ENCODE assay signal across 8 cellular contexts in the genomic region with DNA sequence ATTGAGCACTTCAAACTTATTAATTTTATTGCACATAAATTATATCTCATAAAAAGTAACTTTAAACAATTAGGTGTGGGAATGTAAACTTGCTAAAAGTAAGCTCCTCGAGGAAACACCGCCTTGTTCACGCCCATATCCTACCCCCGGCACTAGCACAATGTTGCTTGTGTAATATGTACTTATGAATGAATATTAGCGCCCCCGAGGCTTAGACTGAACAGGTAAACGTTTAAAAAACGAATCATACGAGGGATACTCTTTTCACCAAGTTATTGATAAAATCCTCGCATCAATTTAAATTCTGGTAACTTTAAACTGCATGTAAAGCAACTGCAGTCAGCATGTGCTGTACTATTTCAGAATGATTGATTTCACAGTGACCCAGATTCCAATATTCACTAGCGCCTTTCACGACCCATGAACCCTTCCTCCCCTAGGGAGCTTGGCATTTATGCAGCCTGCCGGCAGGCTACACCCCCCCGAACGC. TPM values are rescaled to one million over a fixed set of nuclear protein-coding genes. Genes with fewer than 3 reads are reported as not detected.
A peak's percentile ranks its signal among the peaks of the same experiment; 100 is the strongest.
DNase-seq lines count a peak whose midpoint lies in the region; ATAC-seq and TF ChIP-seq lines count a peak whose summit lies in the region.

No MANE protein-coding gene starts in this region.

- no peak for TF ChIP-seq RAD21 in SK-N-SH (IDR thresholded peaks at IDR 0.05; ENCODE audit: low read length)

- no peaks in the 10 kb centered on the region for H3K27me3 ChIP-seq in BLaER1 treated with 17β-estradiol and CSF1 and Interleukin-3, amounts not matched to agents 10 nM and 100 nM
- H3K27me3 ChIP-seq in SK-N-SH (ENCODE audit: insufficient read depth) = no peaks in the 10 kb centered on the region

- no peak for TF ChIP-seq CTCF in SK-N-SH (IDR thresholded peaks at IDR 0.05)
- no peak for TF ChIP-seq CTCF in neural crest cell (conservative IDR thresholded peaks at IDR 0.05)

- peak overlapping the region; percentile 86; the same call in 1 of the 2 replicates for H2AFZ ChIP-seq in SK-N-SH (ENCODE audit: low read depth)

- under 1% methylated on average over 15 of the region's 15 CpGs for WGBS in SK-N-SH (ENCODE audit: low lambda C conversion rate)

- CTCF ChIA-PET in SK-N-SH (lab: Yijun Ruan, JAX) = interaction anchor here (2.2 to 2.3 kb wide), 2 partner anchors 26 to 36 kb away, joined by 6 to 7 read pairs; no protein-coding TSS in a partner anchor

- no peak for DNase-seq in SK-N-SH
- DNase-seq in epithelial cell of prostate (ENCODE audit: low read depth, low spot score) = no peak
- DNase-seq in neural crest cell (ENCODE audit: low read depth, low spot score) = no peak
- no peak for DNase-seq in retina
- DNase-seq in A172 (ENCODE audit: low spot score) = no peak

- H3K9me3 Mint-ChIP-seq in neural crest cell = no peaks in the 10 kb centered on the region

- no peaks in the 10 kb centered on the region for H3K9me2 ChIP-seq in SK-N-SH

- peaks cover 0 to 1% (median 0%) of the 10 kb centered on the region in 11 experiments; a peak in 2 of 22 replicates for H3K9me3 ChIP-seq in BLaER1 treated with 17β-estradiol and CSF1 and Interleukin-3, amounts not matched to agents 10 nM and 100 nM (replicated peaks in 1 of 11)
- H3K9me3 ChIP-seq in SK-N-SH = no peaks in the 10 kb centered on the region

- H3K9ac ChIP-seq in BLaER1 treated with 17β-estradiol and CSF1 and Interleukin-3, amounts not matched to agents 10 nM and 100 nM = peak overlapping the region; percentile 82 to 91 (median 88)
- peak overlapping the region; percentile 91 for H3K9ac ChIP-seq in SK-N-SH

- peak overlapping the region; percentile 99 for H3K4me3 Mint-ChIP-seq in neural crest cell

- H3K79me2 ChIP-seq in SK-N-SH (ENCODE audit: insufficient read depth) = peaks cover 47% of the 10 kb centered on the region

- H3K27ac Mint-ChIP-seq in neural crest cell (ENCODE audit: unreplicated experiment) = peak overlapping the region; percentile 99

- H3K36me3 Mint-ChIP-seq in neural crest cell (ENCODE audit: low read depth) = peaks cover 4% of the 10 kb centered on the region

- H3K4me2 ChIP-seq in BLaER1 treated with 17β-estradiol and CSF1 and Interleukin-3, amounts not matched to agents 10 nM and 100 nM = peak overlapping the region; percentile 68 to 90 (median 82)
- H3K4me2 ChIP-seq in SK-N-SH = peak overlapping the region; percentile 84

- H3K36me3 ChIP-seq in BLaER1 treated with 17β-estradiol and CSF1 and Interleukin-3, amounts not matched to agents 10 nM and 100 nM = peaks cover 7 to 40% (median 23%) of the 10 kb centered on the region in 11 experiments; a peak in 18 of 22 replicates
- H3K36me3 ChIP-seq in SK-N-SH (replicated peaks in 1 of 2; ENCODE audit: control insufficient read depth in 1 of 2, insufficient read depth in 2 of 2, low read length in 1 of 2) = peaks cover 26 to 37% of the 10 kb centered on the region in 2 experiments

- peaks cover 14 to 36% (median 17%) of the 10 kb centered on the region in 10 experiments for H3K4me1 ChIP-seq in BLaER1 treated with 17β-estradiol and CSF1 and Interleukin-3, amounts not matched to agents 10 nM and 100 nM
- H3K4me1 ChIP-seq in SK-N-SH (ENCODE audit: control insufficient read depth in 1 of 2, insufficient read depth in 2 of 2, low read depth in 1 of 2, low read length in 1 of 2) = peaks cover 15 to 22% of the 10 kb centered on the region in 2 experiments

- TF ChIP-seq EP300 in SK-N-SH (IDR thresholded peaks at IDR 0.05; ENCODE audit: borderline replicate concordance in 1 of 2, low read depth in 1 of 2, low read length in 1 of 2) = no peak

- ATAC-seq in GM19043 (IDR thresholded peaks at IDR 0.05; ENCODE audit: low read depth, unreplicated experiment) (peak; percentile 2), HG03432 (IDR thresholded peaks at IDR 0.05; ENCODE audit: unreplicated experiment) (peak; percentile 14)

- H4K20me1 ChIP-seq in BLaER1 treated with 17β-estradiol and CSF1 and Interleukin-3, amounts not matched to agents 10 nM and 100 nM = no peaks in the 10 kb centered on the region
- no peaks in the 10 kb centered on the region for H4K20me1 ChIP-seq in SK-N-SH (ENCODE audit: insufficient read depth)

- H3K27ac ChIP-seq in BLaER1 treated with 17β-estradiol and CSF1 and Interleukin-3, amounts not matched to agents 10 nM and 100 nM = peak overlapping the region; percentile 77 to 90 (median 83); a peak in 21 of 22 replicates
- H3K27ac ChIP-seq in SK-N-SH (ENCODE audit: low read depth in 2 of 2, low read length in 1 of 2) (peak overlapping the region; percentile 83 to 94; a peak in 3 of 4 replicates), epithelial cell of prostate (peak overlapping the region; percentile 87)

- H3K4me1 Mint-ChIP-seq in neural crest cell = peaks cover 39% of the 10 kb centered on the region

- peaks cover 16% of the 10 kb centered on the region for H3F3A ChIP-seq in SK-N-SH (replicated peaks; ENCODE audit: insufficient read depth)

- H3K4me3 ChIP-seq in BLaER1 treated with 17β-estradiol and CSF1 and Interleukin-3, amounts not matched to agents 10 nM and 100 nM = peak overlapping the region; percentile 85 to 99 (median 90)
- peak overlapping the region; percentile 95 to 99 for H3K4me3 ChIP-seq in SK-N-SH (ENCODE audit: low read depth in 2 of 2, low read length in 1 of 2)

- POLR2A ChIA-PET in SK-N-SH (lab: Yijun Ruan, JAX) = no interaction called here

- no peaks in the 10 kb centered on the region for H3K27me3 Mint-ChIP-seq in neural crest cell (ENCODE audit: low read depth)

TF ChIP-seq in SK-N-SH, 30 proteins besides CTCF, POLR2A, EP300 and RAD21:
- no peak for TF ChIP-seq JUND (IDR thresholded peaks at IDR 0.05)
- TF ChIP-seq, protein P1, sequence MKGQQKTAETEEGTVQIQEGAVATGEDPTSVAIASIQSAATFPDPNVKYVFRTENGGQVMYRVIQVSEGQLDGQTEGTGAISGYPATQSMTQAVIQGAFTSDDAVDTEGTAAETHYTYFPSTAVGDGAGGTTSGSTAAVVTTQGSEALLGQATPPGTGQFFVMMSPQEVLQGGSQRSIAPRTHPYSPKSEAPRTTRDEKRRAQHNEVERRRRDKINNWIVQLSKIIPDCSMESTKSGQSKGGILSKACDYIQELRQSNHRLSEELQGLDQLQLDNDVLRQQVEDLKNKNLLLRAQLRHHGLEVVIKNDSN (IDR thresholded peaks at IDR 0.05; ENCODE audit: borderline replicate concordance, low read depth) = no peak
- no peak for TF ChIP-seq MEF2A (IDR thresholded peaks at IDR 0.05; ENCODE audit: borderline replicate concordance, low read depth)
- no peak for TF ChIP-seq RXRA (IDR thresholded peaks at IDR 0.05; ENCODE audit: borderline replicate concordance, low read depth)
- TF ChIP-seq GABPA (IDR thresholded peaks at IDR 0.05; ENCODE audit: low read depth) = no peak
- TF ChIP-seq FOSL2 (IDR thresholded peaks at IDR 0.05; ENCODE audit: borderline replicate concordance, low read depth) = no peak

RNA-seq across cellular contexts. Expression of a gene that starts 0.6 kb away (rescaled TPM):
- 28.4 and 36.1 TPM in 2 replicates for polyA plus RNA-seq in SK-N-SH (2012; rRNA removed)
- polyA plus RNA-seq in SK-N-SH (2012; cell fraction: cytosol; rRNA removed) = 29.4 and 31.6 TPM in 2 replicates
- polyA plus RNA-seq in SK-N-SH (2012; cell fraction: nucleus; rRNA removed) = 64.7 and 89.2 TPM in 2 replicates
- total RNA-seq in neural crest cell = 26.8 and 30.5 TPM in 2 replicates
- 17.9 and 23.0 TPM in 2 replicates for total RNA-seq in A172 (2014; rRNA removed; shearing (Covaris generic))

RNA-seq across cellular contexts. Expression of a gene that starts 49.8 kb away (rescaled TPM):
- 0.07 TPM in 1 of 2 replicates, not detected in the other for polyA plus RNA-seq in SK-N-SH (2012; rRNA removed)
- 0.04 and 0.18 TPM in 2 replicates for polyA plus RNA-seq in SK-N-SH (2012; cell fraction: cytosol; rRNA removed)
- polyA plus RNA-seq in SK-N-SH (2012; cell fraction: nucleus; rRNA removed) = 0.06 and 0.39 TPM in 2 replicates
- total RNA-seq in neural crest cell = not detected in 2 replicates
- not detected in 2 replicates for total RNA-seq in A172 (2014; rRNA removed; shearing (Covaris generic))
